In genomic region chr20:63360850-63361497, GRCh38 we compare ENCODE assay signal across 13 cellular contexts. TPM values are rescaled to one million over a fixed set of nuclear protein-coding genes. Genes with fewer than 3 reads are reported as not detected.
DNase-seq lines count a peak whose midpoint lies in the region; ATAC-seq lines count a peak whose summit lies in the region.
"Had no signal": no experiment of that assay in that cellular context is flagged by ENCODE, and none has a peak within 500 bp of the region (broad histone marks: within the 10 kb centered on the region; RNA-seq: fewer than 3 reads in every experiment).

Gene CHRNA4, minus strand, starts transcription at chr20:63361349. Its CDS starts 184 bp downstream, at chr20:63361165.

- H4K8ac ChIP-seq in neuronal stem cell (ENCODE audit: low read depth, low read length): no peak within 1 kb of the TSS

- peak within 1 kb of the TSS; percentile 81 for H2BK15ac ChIP-seq in neuronal stem cell (ENCODE audit: low read length)

- H3K4me3 ChIP-seq in MG63 (no peak within 1 kb of the TSS), neuronal stem cell (ENCODE audit: low read length in 2 of 2) (peak within 1 kb of the TSS; percentile 17 to 75)
- H3K4me3 ChIP-seq: tibial artery had no signal

- no peak within 1 kb of the TSS for H4K91ac ChIP-seq in neuronal stem cell (ENCODE audit: low read depth, low read length, poor library complexity)

- H2BK120ac ChIP-seq in neuronal stem cell (ENCODE audit: low read depth, low read length): no peak within 1 kb of the TSS

- H2BK12ac ChIP-seq in neuronal stem cell (ENCODE audit: low read length): no peak within 1 kb of the TSS

- H3K27me3 ChIP-seq in MG63 (peaks cover 6% of the 10 kb centered on the region), neuronal stem cell (ENCODE audit: control insufficient read depth in 3 of 3, insufficient read depth in 3 of 3, low read depth in 1 of 3, low read length in 3 of 3) (peaks cover 0 to 77% (median 36%) of the 10 kb centered on the region in 3 experiments)

- peak within 1 kb of the TSS; percentile 44 for H3K9ac ChIP-seq in neuronal stem cell (ENCODE audit: low read depth, low read length, poor library complexity)

- ATAC-seq in left ventricle myocardium superior (no peak), HG03039 (IDR thresholded peaks at IDR 0.05; ENCODE audit: unreplicated experiment) (no peak)
- ATAC-seq: esophagus mucosa had no signal

- peak within 1 kb of the TSS; percentile 97 for H2AK5ac ChIP-seq in neuronal stem cell (ENCODE audit: low read depth, low read length)

- no peaks in the 10 kb centered on the region for H3K79me1 ChIP-seq in neuronal stem cell (ENCODE audit: low read depth, low read length)

- WGBS in neuronal stem cell (ENCODE audit: extremely low coverage in 2 of 2, insufficient read length in 2 of 2, insufficient replicate concordance in 1 of 2), 2 donors: no CpG with 5 or more reads among the region's 76 CpGs

- peak within 1 kb of the TSS; percentile 90 for H3K18ac ChIP-seq in neuronal stem cell (ENCODE audit: low read length)

- peaks cover 17 to 29% of the 10 kb centered on the region in 2 donors for H3K4me1 ChIP-seq in neuronal stem cell (ENCODE audit: control insufficient read depth in 2 of 2, insufficient read depth in 1 of 2, low read depth in 1 of 2, low read length in 2 of 2)

- DNase-seq in NCI-H345 (lab: John Stamatoyannopoulos, UW): peak; percentile 42
- no peak for DNase-seq in NCI-H345 treated with DMSO at 0.1 percent for 48 hours (lab: John Stamatoyannopoulos, UW; ENCODE audit: unreplicated experiment)
- DNase-seq in MG63: peak; percentile 26
- peak; percentile 32 for DNase-seq in left ventricle myocardium superior
- no peak for DNase-seq in neuronal stem cell (ENCODE audit: low spot score)
- no peak for DNase-seq in GM19240 (ENCODE audit: insufficient read length, low spot score)
- DNase-seq in NCI-H510A treated with DMSO at 0.1 percent for 48 hours (lab: John Stamatoyannopoulos, UW): no peak
- DNase-seq: amniotic stem cell, tibial artery had no signal

- H3K27ac ChIP-seq in neuronal stem cell (replicated peaks; ENCODE audit: low read length): no peak within 1 kb of the TSS
- H3K27ac ChIP-seq: tibial artery had no signal

- peak within 1 kb of the TSS; percentile 96 for H3K23ac ChIP-seq in neuronal stem cell (ENCODE audit: low read depth, low read length, poor library complexity)

- intact Hi-C loops in left ventricle myocardium superior (cut with micrococcal nuclease): no loop called here

- H3K36me3 ChIP-seq in MG63: no peaks in the 10 kb centered on the region
- H3K36me3 ChIP-seq in neuronal stem cell (replicated peaks in 1 of 2; ENCODE audit: control insufficient read depth in 2 of 2, insufficient read depth in 2 of 2, low read length in 2 of 2): no peaks in the 10 kb centered on the region
- H3K36me3 ChIP-seq: tibial artery had no signal

- H3K4ac ChIP-seq in neuronal stem cell (ENCODE audit: low read length): peak within 1 kb of the TSS; percentile 84

- peak within 1 kb of the TSS; percentile 82 for H2BK5ac ChIP-seq in neuronal stem cell (ENCODE audit: low read length)

- peak within 1 kb of the TSS; percentile 82 for H3K14ac ChIP-seq in neuronal stem cell (ENCODE audit: low read length)

- peak within 1 kb of the TSS; percentile 91 for H3K4me2 ChIP-seq in neuronal stem cell (ENCODE audit: insufficient read depth, low read length, poor library complexity, severe bottlenecking)

- H3K9me3 ChIP-seq in MG63 (no peaks in the 10 kb centered on the region), neuronal stem cell (replicated peaks in 1 of 2; ENCODE audit: control insufficient read depth in 2 of 2, insufficient read depth in 1 of 2, low read depth in 1 of 2, low read length in 2 of 2) (no peaks in the 10 kb centered on the region)
- H3K9me3 ChIP-seq: tibial artery had no signal

- peak within 1 kb of the TSS; percentile 75 for H2AFZ ChIP-seq in neuronal stem cell (ENCODE audit: low read length)

RNA-seq across cellular contexts. Expression of gene CHRNA4, which starts in this region (rescaled TPM):
- total RNA-seq in MG63 (2014; rRNA removed; shearing (Covaris generic); ENCODE audit: low replicate concordance): not detected in 2 replicates
- 1.8 TPM for total RNA-seq in left ventricle myocardium superior
- 0.29 TPM for polyA plus RNA-seq in neuronal stem cell (2013, experiment 1 of 2)
- polyA plus RNA-seq in neuronal stem cell (2013, experiment 2 of 2): 0.19 TPM
- total RNA-seq: esophagus mucosa, osteocyte had no signal
- polyA plus RNA-seq: AG04450 had no signal

Comparison
In these comparisons a context has a peak if more than half of its experiments do, and no peak if none do; other contexts are left out.
1. DNase-seq: peak in NCI-H345 (single experiment) and left ventricle myocardium superior (single experiment); none in NCI-H345 treated with DMSO at 0.1 percent for 48 hours (single experiment), neuronal stem cell (single experiment), GM19240 (single experiment) and NCI-H510A treated with DMSO at 0.1 percent for 48 hours (single experiment).
2. Peak in DNase-seq in MG63; RNA of the gene not detected or under 1 TPM.